In the genomic region with DNA sequence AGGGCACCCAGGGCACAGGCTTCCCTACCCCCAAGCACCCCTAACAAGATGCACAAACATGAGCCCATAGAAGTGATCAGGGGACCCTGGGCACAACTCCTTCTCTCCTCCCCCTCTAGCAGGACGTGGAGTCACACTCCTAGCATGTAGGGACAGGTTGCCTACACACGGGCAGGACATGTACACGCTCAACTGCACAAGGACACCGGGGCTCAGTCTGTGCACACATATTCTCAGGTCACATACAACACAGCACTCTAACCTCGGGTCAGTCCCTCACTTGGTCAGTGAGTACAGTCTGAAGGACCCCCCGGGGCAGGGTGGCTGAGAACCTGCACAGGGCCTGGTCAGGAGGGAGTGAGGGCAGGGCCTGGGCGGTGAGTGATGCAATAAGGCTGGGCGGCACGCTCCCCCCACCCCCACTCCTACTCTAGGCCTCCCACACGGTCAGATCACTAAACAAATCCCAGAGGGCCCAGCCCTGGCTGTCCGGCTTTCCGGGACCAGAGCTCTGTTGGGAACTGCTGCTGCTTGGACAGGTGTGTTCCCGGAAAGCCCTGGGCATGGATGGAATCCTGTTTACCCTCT, we compare ENCODE assay signal across 8 cellular contexts. TPM values are rescaled to one million over a fixed set of nuclear protein-coding genes. Genes with fewer than 3 reads are reported as not detected.
DNase-seq lines count a peak whose midpoint lies in the region; ATAC-seq and TF ChIP-seq lines count a peak whose summit lies in the region.

No MANE protein-coding gene starts in this region.

- peak overlapping the region; percentile 44 for H3K4me3 Mint-ChIP-seq in T-helper 2 cell treated with Interferon-gamma antibody and Interleukin-4, amounts not matched to agents 5 μg/mL and 100 μg/mL, for 36 hours
- H3K4me3 Mint-ChIP-seq in activated T-helper 2 cell treated with anti-CD3 and anti-CD28 coated beads, Interferon-gamma antibody, Interleukin-2, Interleukin-4, amounts not matched to agents 10 μg/mL and 5 μg/mL and 100 μg/mL, durations not matched to agents 14 hours and 24 hours and 36 hours (ENCODE audit: low read depth): peak overlapping the region; percentile 50

- intact Hi-C loops in activated T-helper 2 cell treated with anti-CD3 and anti-CD28 coated beads, Interferon-gamma antibody, Interleukin-2, Interleukin-4, amounts not matched to agents 10 μg/mL and 5 μg/mL and 100 μg/mL, durations not matched to agents 14 hours and 24 hours and 36 hours (cut with micrococcal nuclease): no loop called here
- intact Hi-C loops in sciatic nerve (cut with DNase I): no loop called here

- H3K27ac Mint-ChIP-seq in T-helper 2 cell treated with Interferon-gamma antibody and Interleukin-4, amounts not matched to agents 5 μg/mL and 100 μg/mL, for 36 hours: no peak overlapping the region
- H3K27ac Mint-ChIP-seq in activated T-helper 2 cell treated with anti-CD3 and anti-CD28 coated beads, Interferon-gamma antibody, Interleukin-2, Interleukin-4, amounts not matched to agents 10 μg/mL and 5 μg/mL and 100 μg/mL, durations not matched to agents 14 hours and 24 hours and 36 hours: no peak overlapping the region

- no peaks in the 10 kb centered on the region for H3K9me3 Mint-ChIP-seq in T-helper 2 cell treated with Interferon-gamma antibody and Interleukin-4, amounts not matched to agents 5 μg/mL and 100 μg/mL, for 36 hours
- no peaks in the 10 kb centered on the region for H3K9me3 Mint-ChIP-seq in activated T-helper 2 cell treated with anti-CD3 and anti-CD28 coated beads, Interferon-gamma antibody, Interleukin-2, Interleukin-4, amounts not matched to agents 10 μg/mL and 5 μg/mL and 100 μg/mL, durations not matched to agents 14 hours and 24 hours and 36 hours

- peaks cover 2% of the 10 kb centered on the region for H3K27me3 ChIP-seq in kidney epithelial cell (ENCODE audit: control insufficient read depth, insufficient read depth, low read length)

- peak overlapping the region; percentile 42 for H3K4me3 ChIP-seq in kidney epithelial cell (ENCODE audit: low read depth, low read length)

- peaks cover 1% of the 10 kb centered on the region for H3K36me3 ChIP-seq in kidney epithelial cell (ENCODE audit: control insufficient read depth, insufficient read depth, low read length)

- no peak for TF ChIP-seq CTCF in kidney epithelial cell (IDR thresholded peaks at IDR 0.05; ENCODE audit: insufficient read depth, low read length, poor library complexity, severe bottlenecking)

- DNase-seq in T-helper 2 cell treated with Interferon-gamma antibody and Interleukin-4, amounts not matched to agents 5 μg/mL and 100 μg/mL, for 36 hours (ENCODE audit: low spot score): no peak
- DNase-seq in T-helper 2 cell: no peak
- no peak for DNase-seq in activated T-helper 2 cell treated with anti-CD3 and anti-CD28 coated beads, Interferon-gamma antibody, Interleukin-2, Interleukin-4, amounts not matched to agents 10 μg/mL and 5 μg/mL and 100 μg/mL, durations not matched to agents 14 hours and 24 hours and 36 hours (ENCODE audit: low spot score)
- DNase-seq in kidney epithelial cell (ENCODE audit: low read depth): no peak
- no peak for DNase-seq in sciatic nerve (ENCODE audit: low spot score)
- no peak for DNase-seq in epidermal melanocyte (ENCODE audit: insufficient read length, low spot score)
- DNase-seq in NCI-H187 treated with DMSO at 0.1 percent for 48 hours (lab: John Stamatoyannopoulos, UW): no peak

- ATAC-seq in sciatic nerve (peak; percentile 55), GM18519 (IDR thresholded peaks at IDR 0.05; ENCODE audit: low FRiP score, unreplicated experiment) (no peak)

- H3K4me1 Mint-ChIP-seq in T-helper 2 cell treated with Interferon-gamma antibody and Interleukin-4, amounts not matched to agents 5 μg/mL and 100 μg/mL, for 36 hours (ENCODE audit: low read depth): peaks cover 15% of the 10 kb centered on the region
- peaks cover 16% of the 10 kb centered on the region for H3K4me1 Mint-ChIP-seq in activated T-helper 2 cell treated with anti-CD3 and anti-CD28 coated beads, Interferon-gamma antibody, Interleukin-2, Interleukin-4, amounts not matched to agents 10 μg/mL and 5 μg/mL and 100 μg/mL, durations not matched to agents 14 hours and 24 hours and 36 hours (ENCODE audit: low read depth)

- peaks cover 45% of the 10 kb centered on the region for H3K27me3 Mint-ChIP-seq in T-helper 2 cell treated with Interferon-gamma antibody and Interleukin-4, amounts not matched to agents 5 μg/mL and 100 μg/mL, for 36 hours (ENCODE audit: low read depth)
- H3K27me3 Mint-ChIP-seq in activated T-helper 2 cell treated with anti-CD3 and anti-CD28 coated beads, Interferon-gamma antibody, Interleukin-2, Interleukin-4, amounts not matched to agents 10 μg/mL and 5 μg/mL and 100 μg/mL, durations not matched to agents 14 hours and 24 hours and 36 hours (ENCODE audit: low read depth): peaks cover 42% of the 10 kb centered on the region

- H3K36me3 Mint-ChIP-seq in T-helper 2 cell treated with Interferon-gamma antibody and Interleukin-4, amounts not matched to agents 5 μg/mL and 100 μg/mL, for 36 hours (ENCODE audit: low read depth): peaks cover 3% of the 10 kb centered on the region
- no peaks in the 10 kb centered on the region for H3K36me3 Mint-ChIP-seq in activated T-helper 2 cell treated with anti-CD3 and anti-CD28 coated beads, Interferon-gamma antibody, Interleukin-2, Interleukin-4, amounts not matched to agents 10 μg/mL and 5 μg/mL and 100 μg/mL, durations not matched to agents 14 hours and 24 hours and 36 hours (ENCODE audit: low read depth)

RNA-seq across cellular contexts. Expression of a gene that starts 0.8 kb away (rescaled TPM):
- 0.30 and 0.37 TPM in 2 replicates for total RNA-seq in activated T-helper 2 cell treated with anti-CD3 and anti-CD28 coated beads, Interferon-gamma antibody, Interleukin-2, Interleukin-4, amounts not matched to agents 10 μg/mL and 5 μg/mL and 100 μg/mL, durations not matched to agents 14 hours and 24 hours and 36 hours
- total RNA-seq in kidney epithelial cell (26.7 and 38.1 TPM in 2 replicates), sciatic nerve (27.2 TPM)

RNA-seq across cellular contexts. Expression of a gene that starts 44.9 kb away (rescaled TPM):
- not detected in 2 replicates for total RNA-seq in activated T-helper 2 cell treated with anti-CD3 and anti-CD28 coated beads, Interferon-gamma antibody, Interleukin-2, Interleukin-4, amounts not matched to agents 10 μg/mL and 5 μg/mL and 100 μg/mL, durations not matched to agents 14 hours and 24 hours and 36 hours
- total RNA-seq in kidney epithelial cell (not detected in 2 replicates), sciatic nerve (not detected)

Comparison
In these comparisons a context has a peak if more than half of its experiments do, and no peak if none do; other contexts are left out.
1. RNA of a gene that starts 0.8 kb away (total RNA-seq): 26.7 to 38.1 TPM in kidney epithelial cell and 27.2 TPM in sciatic nerve (single experiment); 0.30 to 0.37 TPM in activated T-helper 2 cell treated with anti-CD3 and anti-CD28 coated beads, Interferon-gamma antibody, Interleukin-2, Interleukin-4, amounts not matched to agents 10 μg/mL and 5 μg/mL and 100 μg/mL, durations not matched to agents 14 hours and 24 hours and 36 hours; every median in the first group is over 10 times any median in the second.